ENCODE assay signal across 14 cellular contexts in the genomic region with DNA sequence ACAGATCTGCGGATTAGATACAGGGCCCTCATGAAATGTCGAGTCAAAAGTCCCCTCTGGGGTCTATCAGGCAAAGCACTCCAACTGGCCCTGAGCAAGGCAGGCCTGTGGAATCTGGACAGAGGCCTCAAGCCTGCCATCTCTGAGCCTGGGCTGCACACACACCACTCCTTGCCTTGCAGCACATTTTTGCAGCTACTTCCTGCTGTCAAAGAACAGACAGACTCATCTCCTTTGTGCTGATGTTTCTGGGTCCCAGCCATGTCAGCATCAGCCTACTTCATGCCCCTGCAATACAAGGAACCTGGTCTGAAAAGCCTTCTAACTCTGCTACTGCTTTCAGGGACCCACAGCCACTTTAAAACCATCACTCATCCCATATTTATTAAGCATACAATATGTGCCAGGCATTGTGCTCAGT.
DNase-seq lines count a peak whose midpoint lies in the region; ATAC-seq and TF ChIP-seq lines count a peak whose summit lies in the region.
"Had no signal": no experiment of that assay in that cellular context is flagged by ENCODE, and none has a peak within 500 bp of the region (broad histone marks: within the 10 kb centered on the region; RNA-seq: fewer than 3 reads in every experiment).

No MANE protein-coding gene starts in this region.

- H3K27ac ChIP-seq in ACC112 (ENCODE audit: low read depth, low read length) (peak overlapping the region; percentile 94), muscle layer of duodenum (ENCODE audit: low read length) (peak overlapping the region; percentile 50)
- H3K27ac ChIP-seq: psoas muscle, suprapubic skin had no signal

- H2AFZ ChIP-seq in ACC112 (ENCODE audit: low read length, unreplicated experiment) = peak overlapping the region; percentile 33

- intact Hi-C loops in dendritic cell treated with granulocyte-macrophage colony-stimulating factor and Interleukin-4, amounts not matched to agents 40 ng/mL and 50 ng/mL, for 4 days (cut with micrococcal nuclease) = loop anchor here (2.0 to 5.0 kb wide), 2 partner anchors 59 to 79 kb away; partner anchors contain the start of gene IL12A

- no peaks in the 10 kb centered on the region for H3K27me3 ChIP-seq in ACC112 (ENCODE audit: insufficient read depth, low read length)
- H3K27me3 ChIP-seq in MG63 = no peaks in the 10 kb centered on the region
- H3K27me3 ChIP-seq in muscle layer of duodenum (ENCODE audit: low read depth, low read length) = no peaks in the 10 kb centered on the region
- H3K27me3 ChIP-seq: suprapubic skin had no signal

- peaks cover 52% of the 10 kb centered on the region for H3K4me1 Mint-ChIP-seq in dendritic cell treated with granulocyte-macrophage colony-stimulating factor and Interleukin-4, amounts not matched to agents 40 ng/mL and 50 ng/mL, for 4 days (ENCODE audit: low read depth)
- H3K4me1 Mint-ChIP-seq in WTC11 = peaks cover 4% of the 10 kb centered on the region
- H3K4me1 Mint-ChIP-seq: central memory CD8-positive, alpha-beta T cell had no signal

- CTCF ChIA-PET in WTC11 (lab: Charles Lee) = no interaction called here

- no peaks in the 10 kb centered on the region for H3K36me3 ChIP-seq in ACC112 (ENCODE audit: insufficient read depth, low read length)
- no peaks in the 10 kb centered on the region for H3K36me3 ChIP-seq in MG63
- H3K36me3 ChIP-seq in muscle layer of duodenum (ENCODE audit: control insufficient read depth in 1 of 2, insufficient read depth in 2 of 2, low read length in 2 of 2) = no peaks in the 10 kb centered on the region
- H3K36me3 ChIP-seq: left ventricle myocardium inferior, suprapubic skin had no signal

- peak overlapping the region; percentile 81 for H3K27ac Mint-ChIP-seq in dendritic cell treated with granulocyte-macrophage colony-stimulating factor and Interleukin-4, amounts not matched to agents 40 ng/mL and 50 ng/mL, for 4 days
- H3K27ac Mint-ChIP-seq in WTC11 = no peak overlapping the region
- H3K27ac Mint-ChIP-seq: activated T-helper 2 cell treated with anti-CD3 and anti-CD28 coated beads, Interferon-gamma antibody, Interleukin-2, Interleukin-4, amounts not matched to agents 10 μg/mL and 5 μg/mL and 100 μg/mL, durations not matched to agents 14 hours and 24 hours and 36 hours had no signal

- peaks cover 2% of the 10 kb centered on the region for H3K36me3 Mint-ChIP-seq in dendritic cell treated with granulocyte-macrophage colony-stimulating factor and Interleukin-4, amounts not matched to agents 40 ng/mL and 50 ng/mL, for 4 days (ENCODE audit: low read depth)
- peaks cover 4% of the 10 kb centered on the region for H3K36me3 Mint-ChIP-seq in WTC11

- ATAC-seq in esophagus mucosa = no peak
- ATAC-seq in GM18498 (IDR thresholded peaks at IDR 0.05; ENCODE audit: unreplicated experiment) = no peak
- ATAC-seq in WTC11 = no peak
- ATAC-seq: psoas muscle had no signal

- H3K4me3 ChIP-seq in ACC112 (ENCODE audit: low read depth, low read length) (peak overlapping the region; percentile 13), MG63 (no peak overlapping the region), muscle layer of duodenum (ENCODE audit: low read depth in 1 of 2, low read length in 2 of 2) (no peak overlapping the region)
- H3K4me3 ChIP-seq: left ventricle myocardium inferior, psoas muscle, suprapubic skin had no signal

- no peaks in the 10 kb centered on the region for H3K79me2 ChIP-seq in ACC112 (ENCODE audit: control insufficient read depth, insufficient read depth, low read length, unreplicated experiment)

- DNase-seq in MG63 = peak; percentile 71
- no peak for DNase-seq in NCI-H345 (lab: John Stamatoyannopoulos, UW)
- DNase-seq in WTC11 (ENCODE audit: low spot score) = no peak
- DNase-seq: left ventricle myocardium inferior, psoas muscle, SHP77 treated with DMSO at 0.1 percent for 48 hours had no signal

- no peaks in the 10 kb centered on the region for H3K27me3 Mint-ChIP-seq in dendritic cell treated with granulocyte-macrophage colony-stimulating factor and Interleukin-4, amounts not matched to agents 40 ng/mL and 50 ng/mL, for 4 days
- no peaks in the 10 kb centered on the region for H3K27me3 Mint-ChIP-seq in WTC11 (ENCODE audit: low read depth)

- H3K4me1 ChIP-seq in ACC112 (ENCODE audit: control insufficient read depth, insufficient read depth, low read length, unreplicated experiment) (peaks cover 27% of the 10 kb centered on the region), muscle layer of duodenum (ENCODE audit: control insufficient read depth in 1 of 2, insufficient read depth in 2 of 2, low read length in 2 of 2) (peaks cover 0 to 5% of the 10 kb centered on the region in 2 donors)
- H3K4me1 ChIP-seq: psoas muscle, suprapubic skin had no signal

- TF ChIP-seq CTCF in WTC11 (IDR thresholded peaks at IDR 0.05) = no peak

- POLR2A ChIA-PET in WTC11 (lab: Charles Lee) = no interaction called here

- H3K4me3 Mint-ChIP-seq in dendritic cell treated with granulocyte-macrophage colony-stimulating factor and Interleukin-4, amounts not matched to agents 40 ng/mL and 50 ng/mL, for 4 days = no peak overlapping the region
- H3K4me3 Mint-ChIP-seq in WTC11 = no peak overlapping the region
- H3K4me3 Mint-ChIP-seq: central memory CD8-positive, alpha-beta T cell had no signal

- H3K9me3 ChIP-seq in MG63 (no peaks in the 10 kb centered on the region), muscle layer of duodenum (ENCODE audit: control insufficient read depth in 1 of 2, low read length in 2 of 2) (no peaks in the 10 kb centered on the region)
- H3K9me3 ChIP-seq: left ventricle myocardium inferior, psoas muscle, suprapubic skin had no signal

- peaks cover 2% of the 10 kb centered on the region for H3K9me3 Mint-ChIP-seq in dendritic cell treated with granulocyte-macrophage colony-stimulating factor and Interleukin-4, amounts not matched to agents 40 ng/mL and 50 ng/mL, for 4 days
- H3K9me3 Mint-ChIP-seq in WTC11 = peaks cover 18% of the 10 kb centered on the region

TF ChIP-seq in WTC11, 78 proteins besides CTCF, POLR2A, EP300 and RAD21:
- TF ChIP-seq ZNF416 (CRISPR knock-in tag; IDR thresholded peaks at IDR 0.05) = no peak
